ENCODE assay signal across 9 cellular contexts in the genomic region with DNA sequence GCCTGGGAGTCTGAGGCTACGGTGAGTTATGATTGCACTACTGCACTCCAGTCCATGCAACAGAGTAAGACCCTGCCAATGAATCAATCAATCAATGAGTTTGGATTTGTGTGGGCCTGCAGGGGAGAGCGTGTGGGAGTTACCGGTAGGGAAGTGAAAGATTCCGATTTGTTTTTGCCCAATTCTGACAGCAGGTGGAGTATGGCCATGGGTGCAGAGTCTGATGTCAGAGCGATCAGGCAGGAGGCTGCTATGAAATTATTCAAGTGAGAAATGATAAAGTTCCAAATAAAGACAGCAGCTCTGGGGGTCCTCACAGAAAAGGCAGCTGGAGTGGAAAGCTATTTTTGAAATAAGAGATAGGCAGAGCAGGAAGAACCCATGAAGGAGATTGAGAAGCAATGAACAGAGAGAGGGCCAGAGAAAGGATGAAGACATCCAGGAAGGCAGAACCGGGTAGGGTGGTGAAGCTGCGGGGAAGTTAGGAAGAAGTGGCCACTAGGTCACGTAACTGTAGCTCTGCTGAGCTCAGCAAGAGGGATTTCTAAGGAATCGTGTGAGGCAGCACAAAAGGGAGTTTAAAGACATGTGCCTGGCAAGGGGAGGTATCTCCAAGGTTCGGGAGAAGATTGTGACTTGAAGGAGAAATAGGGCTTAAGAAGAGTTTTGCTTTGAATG.
A peak's percentile ranks its signal among the peaks of the same experiment; 100 is the strongest.
DNase-seq lines count a peak whose midpoint lies in the region; ATAC-seq and TF ChIP-seq lines count a peak whose summit lies in the region.
"Had no signal": no experiment of that assay in that cellular context is flagged by ENCODE, and none has a peak within 500 bp of the region (broad histone marks: within the 10 kb centered on the region; RNA-seq: fewer than 3 reads in every experiment).

No MANE protein-coding gene starts in this region.

- peaks cover 12% of the 10 kb centered on the region for H3K4me1 ChIP-seq in body of pancreas

- H3K27me3 Mint-ChIP-seq in activated T-cell treated with anti-CD3 and anti-CD28 coated beads, Interleukin-2, amount 50 U/mL, for 24 hours: no peaks in the 10 kb centered on the region

- ATAC-seq in GM19324 (IDR thresholded peaks at IDR 0.05; ENCODE audit: low FRiP score, unreplicated experiment): peak; percentile 50
- ATAC-seq in body of pancreas: peak; percentile 67

- no peaks in the 10 kb centered on the region for H3K9me3 ChIP-seq in body of pancreas

- WGBS in body of pancreas, 2 donors: 37 to 38% methylated on average over 10 of the region's 10 CpGs

- TF ChIP-seq POLR2A in body of pancreas (IDR thresholded peaks at IDR 0.05): no peak

- peak in 6 of 7 experiments; percentile 9 to 60 (median 49) for TF ChIP-seq CTCF in body of pancreas (IDR thresholded peaks at IDR 0.05)

- H3K4me1 Mint-ChIP-seq in activated T-cell treated with anti-CD3 and anti-CD28 coated beads, Interleukin-2, amount 50 U/mL, for 24 hours (ENCODE audit: low read depth): no peaks in the 10 kb centered on the region

- DNase-seq in 8988T (peak; percentile 42), body of pancreas (peak; percentile 22 to 31 (median 28)), kidney glomerular epithelial cell (lab: John Stamatoyannopoulos, UW) (peak; percentile 36), NCI-H345 treated with DMSO at 0.1 percent for 48 hours (lab: John Stamatoyannopoulos, UW; ENCODE audit: unreplicated experiment) (no peak), iPS-NIHi7 (ENCODE audit: extremely low spot score) (no peak), glomerular visceral epithelial cell (ENCODE audit: extremely low spot score) (no peak)
- no peak for DNase-seq in activated T-cell treated with anti-CD3 and anti-CD28 coated beads, Interleukin-2, amount 50 U/mL, for 24 hours

- intact Hi-C loops in body of pancreas (cut with DNase I): loop anchor here (10.0 kb wide), 1 partner anchor 113 kb away; a partner anchor contains a TSS

- H3K4me3 Mint-ChIP-seq in activated T-cell treated with anti-CD3 and anti-CD28 coated beads, Interleukin-2, amount 50 U/mL, for 24 hours: no peak overlapping the region
- H3K4me3 Mint-ChIP-seq: T-helper 2 cell treated with Interferon-gamma antibody and Interleukin-4, amounts not matched to agents 5 μg/mL and 100 μg/mL, for 36 hours had no signal

- H3K27ac Mint-ChIP-seq in activated T-cell treated with anti-CD3 and anti-CD28 coated beads, Interleukin-2, amount 50 U/mL, for 24 hours: no peak overlapping the region
- H3K27ac Mint-ChIP-seq: T-helper 2 cell treated with Interferon-gamma antibody and Interleukin-4, amounts not matched to agents 5 μg/mL and 100 μg/mL, for 36 hours had no signal

- H3K36me3 ChIP-seq in body of pancreas (replicated peaks in 1 of 2; ENCODE audit: insufficient read depth in 1 of 2, low read depth in 2 of 2): no peaks in the 10 kb centered on the region

- no peaks in the 10 kb centered on the region for H3K27me3 ChIP-seq in body of pancreas

- no peak overlapping the region for H3K4me3 ChIP-seq in body of pancreas

- H3K36me3 Mint-ChIP-seq in activated T-cell treated with anti-CD3 and anti-CD28 coated beads, Interleukin-2, amount 50 U/mL, for 24 hours (ENCODE audit: low read depth): no peaks in the 10 kb centered on the region

- peak overlapping the region in 2 of 4 donors; percentile 1 to 7 for H3K27ac ChIP-seq in body of pancreas

- H3K9me3 Mint-ChIP-seq in activated T-cell treated with anti-CD3 and anti-CD28 coated beads, Interleukin-2, amount 50 U/mL, for 24 hours: no peaks in the 10 kb centered on the region
- H3K9me3 Mint-ChIP-seq: T-helper 2 cell treated with Interferon-gamma antibody and Interleukin-4, amounts not matched to agents 5 μg/mL and 100 μg/mL, for 36 hours had no signal

Comparison
In these comparisons a context has a peak if more than half of its experiments do, and no peak if none do; other contexts are left out.
1. DNase-seq: peak in 8988T (single experiment), body of pancreas (4 of 4) and kidney glomerular epithelial cell (single experiment); none in activated T-cell treated with anti-CD3 and anti-CD28 coated beads, Interleukin-2, amount 50 U/mL, for 24 hours (single experiment), NCI-H345 treated with DMSO at 0.1 percent for 48 hours (single experiment), iPS-NIHi7 (single experiment) and glomerular visceral epithelial cell (single experiment).